ENCODE assay signal across 25 cellular contexts in the genomic region with DNA sequence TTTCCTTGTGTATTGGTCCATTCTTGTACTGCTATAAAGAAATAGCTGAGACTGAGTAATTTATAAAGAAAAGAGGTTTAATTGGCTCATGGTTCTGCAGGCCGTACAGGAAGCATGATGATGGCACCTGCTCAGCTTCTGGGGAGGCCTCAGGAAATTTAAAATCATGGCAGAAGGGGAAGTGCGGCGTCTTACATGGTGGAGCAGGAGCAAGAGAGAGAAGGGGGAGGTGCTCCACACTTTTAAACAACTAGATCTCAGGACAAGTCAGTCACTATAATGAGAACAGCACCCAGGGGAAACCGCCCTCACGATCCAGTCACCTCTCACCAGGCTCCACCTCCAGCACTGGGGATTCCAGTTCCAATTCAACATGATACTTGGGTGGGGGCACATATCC. TPM values are rescaled to one million over a fixed set of nuclear protein-coding genes. Genes with fewer than 3 reads are reported as not detected.
DNase-seq lines count a peak whose midpoint lies in the region; ATAC-seq, FAIRE-seq and TF ChIP-seq lines count a peak whose summit lies in the region.
"Had no signal": no experiment of that assay in that cellular context is flagged by ENCODE, and none has a peak within 500 bp of the region (broad histone marks: within the 10 kb centered on the region; RNA-seq: fewer than 3 reads in every experiment).

No MANE protein-coding gene starts in this region.

- peaks cover 11 to 30% (median 20%) of the 10 kb centered on the region in 4 donors for H3K4me1 Mint-ChIP-seq in naive thymus-derived CD8-positive, alpha-beta T cell

- H3K9me3 ChIP-seq in BLaER1 treated with 17β-estradiol and CSF1 and Interleukin-3, amounts not matched to agents 10 nM and 100 nM (replicated peaks in 1 of 11), result peaks cover 0 to 68% (median 55%) of the 10 kb centered on the region in 11 experiments; a peak in 21 of 22 replicates
- no peaks in the 10 kb centered on the region for H3K9me3 ChIP-seq in OCI-LY3 (ENCODE audit: insufficient read depth, low read length)
- no peaks in the 10 kb centered on the region for H3K9me3 ChIP-seq in WERI-Rb-1 (ENCODE audit: severe bottlenecking)
- H3K9me3 ChIP-seq: breast epithelium, SJSA1 had no signal

- peaks cover 13 to 29% (median 22%) of the 10 kb centered on the region in 10 experiments for H3K4me1 ChIP-seq in BLaER1 treated with 17β-estradiol and CSF1 and Interleukin-3, amounts not matched to agents 10 nM and 100 nM
- H3K4me1 ChIP-seq in OCI-LY3 (ENCODE audit: low read length), result peaks cover 16% of the 10 kb centered on the region
- H3K4me1 ChIP-seq: breast epithelium had no signal

- H2AFZ ChIP-seq in OCI-LY3 (ENCODE audit: low read depth, low read length), result no peak overlapping the region

- peaks cover 0 to 3% (median 0%) of the 10 kb centered on the region in 9 donors for H3K9me3 Mint-ChIP-seq in naive thymus-derived CD8-positive, alpha-beta T cell
- H3K9me3 Mint-ChIP-seq: activated naive CD4-positive, alpha-beta T cell treated with anti-CD3 and anti-CD28 coated beads, Interleukin-2, amount 10 ng/mL, durations not matched to agents 7 days and 5 days; memory B cell had no signal

- TF ChIP-seq CTCF in OCI-LY3 (IDR thresholded peaks at IDR 0.05; ENCODE audit: low read depth, low read length), result no peak
- no peak for TF ChIP-seq CTCF in WERI-Rb-1 (IDR thresholded peaks at IDR 0.05; ENCODE audit: low read depth, low read length)

- peak overlapping the region in 9 of 11 experiments; percentile 3 to 58 (median 38); a peak in 15 of 22 replicates for H3K27ac ChIP-seq in BLaER1 treated with 17β-estradiol and CSF1 and Interleukin-3, amounts not matched to agents 10 nM and 100 nM
- H3K27ac ChIP-seq in OCI-LY3 (ENCODE audit: low read length) (peak overlapping the region; percentile 37; the same call in 1 of the 2 replicates), WERI-Rb-1 (no peak overlapping the region)
- H3K27ac ChIP-seq: breast epithelium, SJSA1 had no signal

- no peaks in the 10 kb centered on the region for H3K27me3 Mint-ChIP-seq in naive thymus-derived CD8-positive, alpha-beta T cell
- H3K27me3 Mint-ChIP-seq: activated CD4-positive, alpha-beta T cell treated with anti-CD3 and anti-CD28 coated beads for 36 hours; activated naive CD4-positive, alpha-beta T cell treated with anti-CD3 and anti-CD28 coated beads, Interleukin-2, amount 10 ng/mL, durations not matched to agents 7 days and 5 days; memory B cell had no signal

- FAIRE-seq in GM12891 (lab: Jason Lieb, UNC), result no peak
- FAIRE-seq: endothelial cell of umbilical vein, GM12892 had no signal

- no peak overlapping the region for H3K9ac ChIP-seq in BLaER1 treated with 17β-estradiol and CSF1 and Interleukin-3, amounts not matched to agents 10 nM and 100 nM
- no peak overlapping the region for H3K9ac ChIP-seq in OCI-LY3 (ENCODE audit: low read length)

- no peaks in the 10 kb centered on the region for H3K27me3 ChIP-seq in BLaER1 treated with 17β-estradiol and CSF1 and Interleukin-3, amounts not matched to agents 10 nM and 100 nM
- H3K27me3 ChIP-seq in OCI-LY3 (ENCODE audit: low read depth, low read length) (no peaks in the 10 kb centered on the region), WERI-Rb-1 (ENCODE audit: insufficient read depth, low read depth, severe bottlenecking) (no peaks in the 10 kb centered on the region)
- H3K27me3 ChIP-seq: breast epithelium had no signal

- peaks cover 4 to 53% (median 25%) of the 10 kb centered on the region in 3 donors for H3K36me3 Mint-ChIP-seq in naive thymus-derived CD8-positive, alpha-beta T cell

- H4K20me1 ChIP-seq in BLaER1 treated with 17β-estradiol and CSF1 and Interleukin-3, amounts not matched to agents 10 nM and 100 nM, result no peaks in the 10 kb centered on the region
- H4K20me1 ChIP-seq in OCI-LY3 (ENCODE audit: insufficient read depth, low read length), result no peaks in the 10 kb centered on the region

- peak overlapping the region; percentile 23 to 70 (median 50) for H3K4me2 ChIP-seq in BLaER1 treated with 17β-estradiol and CSF1 and Interleukin-3, amounts not matched to agents 10 nM and 100 nM
- peak overlapping the region; percentile 22 for H3K4me2 ChIP-seq in OCI-LY3 (ENCODE audit: low read length)
- H3K4me2 ChIP-seq: smooth muscle cell had no signal

- no peak for DNase-seq in GM12891 (ENCODE audit: insufficient read length, low spot score)
- no peak for DNase-seq in naive thymus-derived CD8-positive, alpha-beta T cell
- DNase-seq in WERI-Rb-1, result no peak
- no peak for DNase-seq in DMS153 (lab: John Stamatoyannopoulos, UW)
- no peak for DNase-seq in DMS79 treated with DMSO at 0.1 percent for 48 hours (lab: John Stamatoyannopoulos, UW)
- DNase-seq: ACHN; activated CD4-positive, alpha-beta T cell treated with anti-CD3 and anti-CD28 coated beads for 36 hours; activated naive CD4-positive, alpha-beta T cell treated with anti-CD3 and anti-CD28 coated beads, Interleukin-2, amount 10 ng/mL, durations not matched to agents 7 days and 5 days; C1 segment of cervical spinal cord; H7; NCI-H1417; NCI-H2029 treated with DMSO at 0.1 percent for 48 hours; NCI-H2227 treated with DMSO at 0.1 percent for 48 hours; NCI-H526 treated with DMSO at 0.1 percent for 48 hours; occipital lobe; stimulated activated CD4-positive, alpha-beta T cell treated with anti-CD3 and anti-CD28 coated beads, Interleukin-1b, Interleukin-23, amount 100 ng/mL, for 48 hours had no signal

- no peak for TF ChIP-seq POLR2A in GM12891 (IDR thresholded peaks at IDR 0.05; ENCODE audit: low read depth, low read length)

- peaks cover 11 to 98% (median 83%) of the 10 kb centered on the region in 11 experiments; a peak in 20 of 22 replicates for H3K36me3 ChIP-seq in BLaER1 treated with 17β-estradiol and CSF1 and Interleukin-3, amounts not matched to agents 10 nM and 100 nM
- peaks cover 13% of the 10 kb centered on the region for H3K36me3 ChIP-seq in OCI-LY3 (replicated peaks; ENCODE audit: low read depth, low read length)
- H3K36me3 ChIP-seq in WERI-Rb-1, result peaks cover 74% of the 10 kb centered on the region
- H3K36me3 ChIP-seq: breast epithelium had no signal

- POLR2A ChIA-PET in naive thymus-derived CD8-positive, alpha-beta T cell (lab: Charles Lee), result no interaction called here

- no peaks in the 10 kb centered on the region for H3K79me2 ChIP-seq in OCI-LY3 (ENCODE audit: low read length)

- peak overlapping the region in 1 of 10 donors; percentile 41 for H3K4me3 Mint-ChIP-seq in naive thymus-derived CD8-positive, alpha-beta T cell
- H3K4me3 Mint-ChIP-seq: activated CD4-positive, alpha-beta T cell treated with anti-CD3 and anti-CD28 coated beads for 36 hours; activated naive CD4-positive, alpha-beta T cell treated with anti-CD3 and anti-CD28 coated beads, Interleukin-2, amount 10 ng/mL, durations not matched to agents 7 days and 5 days; memory B cell had no signal

- H3K27ac Mint-ChIP-seq in naive thymus-derived CD8-positive, alpha-beta T cell, result peak overlapping the region in 6 of 10 donors; percentile 8 to 83 (median 57)
- H3K27ac Mint-ChIP-seq: activated CD4-positive, alpha-beta T cell treated with anti-CD3 and anti-CD28 coated beads for 36 hours; activated naive CD4-positive, alpha-beta T cell treated with anti-CD3 and anti-CD28 coated beads, Interleukin-2, amount 10 ng/mL, durations not matched to agents 7 days and 5 days; memory B cell had no signal

- ATAC-seq in naive thymus-derived CD8-positive, alpha-beta T cell, result no peak
- no peak for ATAC-seq in HG03520 (IDR thresholded peaks at IDR 0.05; ENCODE audit: unreplicated experiment)
- ATAC-seq: activated CD4-positive, alpha-beta T cell treated with anti-CD3 and anti-CD28 coated beads for 36 hours had no signal

- H3K4me3 ChIP-seq in BLaER1 treated with 17β-estradiol and CSF1 and Interleukin-3, amounts not matched to agents 10 nM and 100 nM, result peak overlapping the region in 5 of 10 experiments; percentile 6 to 40 (median 35); a peak in 4 of 20 replicates
- H3K4me3 ChIP-seq in OCI-LY3 (ENCODE audit: low read length) (no peak overlapping the region), WERI-Rb-1 (ENCODE audit: low read depth, low read length) (no peak overlapping the region)
- H3K4me3 ChIP-seq: breast epithelium, SJSA1, smooth muscle cell had no signal

TF ChIP-seq in GM12891, 5 proteins besides CTCF, POLR2A, EP300 and RAD21:
- TF ChIP-seq TAF1 (IDR thresholded peaks at IDR 0.05; ENCODE audit: low read depth, low read length) (no peak), PAX5 (IDR thresholded peaks at IDR 0.05; ENCODE audit: insufficient read depth, low read length, severe bottlenecking) (no peak), SPI1 (IDR thresholded peaks at IDR 0.05; ENCODE audit: low read depth, low read length) (peak; percentile 35; the same call in 1 of the 2 replicates)

RNA-seq across cellular contexts. Expression of a gene that starts 54.3 kb away (rescaled TPM):
- polyA plus RNA-seq in GM12891 (2012; ENCODE audit: low read depth, missing spikeins), result 27.1 TPM
- total RNA-seq in naive thymus-derived CD8-positive, alpha-beta T cell, result 10 to 100 TPM; 43.0 to 44.7 TPM
- polyA plus RNA-seq in naive thymus-derived CD8-positive, alpha-beta T cell, result 10 to 100 TPM; 35.3 to 46.2 (median 40.6) TPM
